Comparison of ENCODE assay signal across 8 cellular contexts in the genomic region with DNA sequence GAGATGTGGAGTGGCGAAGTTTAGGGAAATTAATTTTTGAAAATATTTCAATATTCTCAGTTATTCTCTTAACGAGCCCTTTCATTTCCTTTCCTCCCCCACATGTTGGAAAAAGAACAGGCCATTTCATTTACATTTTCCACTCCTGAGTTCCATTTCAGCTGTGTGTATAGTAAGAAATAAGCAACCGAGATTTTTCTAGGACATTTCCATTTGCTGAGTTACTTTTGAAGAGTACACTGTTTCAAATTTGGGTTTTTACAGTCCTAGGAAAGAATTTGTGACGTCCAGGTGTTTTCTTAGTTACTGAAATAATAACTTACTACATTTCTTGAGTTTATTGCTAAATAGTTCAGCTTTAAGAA. TPM values are rescaled to one million over a fixed set of nuclear protein-coding genes. Genes with fewer than 3 reads are reported as not detected.
DNase-seq lines count a peak whose midpoint lies in the region; TF ChIP-seq lines count a peak whose summit lies in the region.

No MANE protein-coding gene starts in this region.

- H3K4me3 ChIP-seq in A673 (ENCODE audit: low read depth, low read length, poor library complexity, severe bottlenecking) (peak overlapping the region; percentile 95), muscle layer of colon (ENCODE audit: low read depth in 1 of 2, low read length in 2 of 2) (peak overlapping the region; percentile 80 to 97)

- CTCF ChIA-PET in A673 (lab: Charles Lee), result interaction anchor here (1.8 kb wide), 1 partner anchor 92 kb away, joined by 9 read pairs; no protein-coding TSS in a partner anchor

- no peaks in the 10 kb centered on the region for H3K27me3 ChIP-seq in A673 (replicated peaks; ENCODE audit: insufficient read depth, low read depth, low read length, poor library complexity)
- H3K27me3 ChIP-seq in muscle layer of colon (ENCODE audit: control insufficient read depth in 1 of 2, insufficient read depth in 2 of 2, low read length in 2 of 2), result no peaks in the 10 kb centered on the region

- H3K9me3 Mint-ChIP-seq in IgD-negative memory B cell (no peaks in the 10 kb centered on the region), chondrocyte (ENCODE audit: low read depth) (no peaks in the 10 kb centered on the region)

- no peaks in the 10 kb centered on the region for H3K36me3 ChIP-seq in A673 (ENCODE audit: insufficient read depth, low read length, poor library complexity, severe bottlenecking)
- H3K36me3 ChIP-seq in muscle layer of colon (ENCODE audit: insufficient read depth, low read length), result no peaks in the 10 kb centered on the region

- H3K27ac Mint-ChIP-seq in IgD-negative memory B cell, result peak overlapping the region; percentile 100
- H3K27ac Mint-ChIP-seq in chondrocyte (ENCODE audit: unreplicated experiment), result peak overlapping the region; percentile 96

- H3K27me3 Mint-ChIP-seq in IgD-negative memory B cell (no peaks in the 10 kb centered on the region), chondrocyte (ENCODE audit: low read depth) (no peaks in the 10 kb centered on the region)

- TF ChIP-seq CTCF in A673 (conservative IDR thresholded peaks at IDR 0.05; ENCODE audit: low read depth, low read length) (no peak), chondrocyte (IDR thresholded peaks at IDR 0.05) (no peak)

- H3K4me1 Mint-ChIP-seq in IgD-negative memory B cell (peaks cover 44 to 54% (median 45%) of the 10 kb centered on the region in 3 donors), chondrocyte (ENCODE audit: low read depth) (peaks cover 48% of the 10 kb centered on the region)

- POLR2A ChIA-PET in A673 (lab: Charles Lee; ENCODE audit: low non-redundant PET), result no interaction called here

- peaks cover 34% of the 10 kb centered on the region for H3K4me1 ChIP-seq in A673 (ENCODE audit: insufficient read depth, low read length, poor library complexity, severe bottlenecking)
- peaks cover 42% of the 10 kb centered on the region for H3K4me1 ChIP-seq in muscle layer of colon (ENCODE audit: insufficient read depth, low read length)

- peaks cover 4% of the 10 kb centered on the region for H3K36me3 Mint-ChIP-seq in IgD-negative memory B cell
- H3K36me3 Mint-ChIP-seq in chondrocyte (ENCODE audit: low read depth), result no peaks in the 10 kb centered on the region

- no TSS peak for BruUV-seq in A673 (replicated peaks; lab: Mats Ljungman, UMichigan)

- peak overlapping the region; percentile 94 to 99 (median 98) for H3K4me3 Mint-ChIP-seq in IgD-negative memory B cell
- peak overlapping the region; percentile 98 for H3K4me3 Mint-ChIP-seq in chondrocyte (ENCODE audit: unreplicated experiment)

- H3K9me3 ChIP-seq in A673 (ENCODE audit: low read depth, low read length, poor library complexity, severe bottlenecking), result no peaks in the 10 kb centered on the region
- H3K9me3 ChIP-seq in muscle layer of colon (ENCODE audit: low read length), result no peaks in the 10 kb centered on the region

- intact Hi-C loops in A673 (cut with micrococcal nuclease; ENCODE audit: unreplicated experiment), result loop anchor here (10.0 kb wide), 3 partner anchors 73 to 157 kb away; no protein-coding TSS in a partner anchor

- peak overlapping the region; percentile 59 for H3K9ac ChIP-seq in muscle layer of colon (ENCODE audit: low read length)

- DNase-seq in A673 (ENCODE audit: low spot score) (no peak), chondrocyte (ENCODE audit: low spot score) (no peak), islet precursor cell (no peak), NCI-H1436 (lab: John Stamatoyannopoulos, UW) (no peak), Ammon's horn (ENCODE audit: low spot score) (no peak)
- DNase-seq in stimulated activated CD4-positive, alpha-beta T cell treated with anti-CD3 and anti-CD28 coated beads, Interleukin-12 subunit alpha, Interleukin-12 subunit beta, amount 100 ng/mL, for 4 hours, result no peak

- H3K27ac ChIP-seq in A673 (ENCODE audit: low read depth, low read length, poor library complexity, severe bottlenecking) (peak overlapping the region; percentile 97), muscle layer of colon (ENCODE audit: low read depth, low read length) (peak overlapping the region; percentile 85)

RNA-seq across cellular contexts. Expression of gene SEPTIN7, which starts 1.2 kb away (rescaled TPM):
- total RNA-seq in A673 (2021) (295 TPM in 2 replicates), chondrocyte (380 to 386 TPM (median 383 TPM) in 3 replicates)
- 570 TPM for polyA plus RNA-seq in IgD-negative memory B cell
